In genomic region chr13:105773887-105774538, GRCh38 we compare ENCODE assay signal across 12 cellular contexts.
A peak's percentile ranks its signal among the peaks of the same experiment; 100 is the strongest.
DNase-seq lines count a peak whose midpoint lies in the region; ATAC-seq and TF ChIP-seq lines count a peak whose summit lies in the region.
"Had no signal": no experiment of that assay in that cellular context is flagged by ENCODE, and none has a peak within 500 bp of the region (broad histone marks: within the 10 kb centered on the region; RNA-seq: fewer than 3 reads in every experiment).

No MANE protein-coding gene starts in this region.

- no peaks in the 10 kb centered on the region for H3K36me3 ChIP-seq in KMS-11 (ENCODE audit: insufficient read depth)
- no peaks in the 10 kb centered on the region for H3K36me3 ChIP-seq in kidney epithelial cell (ENCODE audit: control insufficient read depth, insufficient read depth, low read length)
- H3K36me3 ChIP-seq in tibial nerve: no peaks in the 10 kb centered on the region

- no peaks in the 10 kb centered on the region for H4K20me1 ChIP-seq in KMS-11 (ENCODE audit: insufficient read depth)

- TF ChIP-seq EP300 in tibial nerve (IDR thresholded peaks at IDR 0.05): no peak

- H3K9me3 Mint-ChIP-seq in glutamatergic neuron (ENCODE audit: unreplicated experiment): no peaks in the 10 kb centered on the region

- H3K36me3 Mint-ChIP-seq in glutamatergic neuron (ENCODE audit: unreplicated experiment): no peaks in the 10 kb centered on the region
- H3K36me3 Mint-ChIP-seq: activated naive CD8-positive, alpha-beta T cell had no signal

- H3K9me3 ChIP-seq in tibial nerve: no peaks in the 10 kb centered on the region

- peak overlapping the region; percentile 12; the same call in 1 of the 2 replicates for H3K9ac ChIP-seq in KMS-11

- TF ChIP-seq POLR2A in tibial nerve (IDR thresholded peaks at IDR 0.05): no peak

- H3K27me3 Mint-ChIP-seq in glutamatergic neuron (ENCODE audit: unreplicated experiment): no peaks in the 10 kb centered on the region
- H3K27me3 Mint-ChIP-seq: activated naive CD8-positive, alpha-beta T cell had no signal

- no peak for ATAC-seq in HG02623 (IDR thresholded peaks at IDR 0.05; ENCODE audit: unreplicated experiment)

- H3K4me3 Mint-ChIP-seq in glutamatergic neuron (ENCODE audit: unreplicated experiment): no peak overlapping the region
- H3K4me3 Mint-ChIP-seq: activated naive CD8-positive, alpha-beta T cell had no signal

- H3K27ac ChIP-seq in KMS-11 (peak overlapping the region; percentile 33; the same call in 1 of the 2 replicates), tibial nerve (no peak overlapping the region)

- H3K4me2 ChIP-seq in KMS-11: 0 out of 2 replicates have a peak overlapping the region, but pooled peaks have one; percentile 13

- peak overlapping the region; percentile 30 for H2AFZ ChIP-seq in KMS-11 (ENCODE audit: low read depth)

- H3K27me3 ChIP-seq in KMS-11 (ENCODE audit: insufficient read depth, low read depth) (no peaks in the 10 kb centered on the region), kidney epithelial cell (ENCODE audit: control insufficient read depth, insufficient read depth, low read length) (no peaks in the 10 kb centered on the region), tibial nerve (no peaks in the 10 kb centered on the region)

- no peaks in the 10 kb centered on the region for H3K4me1 Mint-ChIP-seq in glutamatergic neuron (ENCODE audit: low read depth, unreplicated experiment)

- TF ChIP-seq CTCF in KMS-11 (conservative IDR thresholded peaks at IDR 0.05; ENCODE audit: low read depth, low read length) (no peak), kidney epithelial cell (IDR thresholded peaks at IDR 0.05; ENCODE audit: insufficient read depth, low read length, poor library complexity, severe bottlenecking) (no peak), glutamatergic neuron (IDR thresholded peaks at IDR 0.05; ENCODE audit: partially characterized antibody, unreplicated experiment) (no peak), tibial nerve (IDR thresholded peaks at IDR 0.05) (no peak)

- no peak overlapping the region for H3K27ac Mint-ChIP-seq in glutamatergic neuron (ENCODE audit: unreplicated experiment)
- H3K27ac Mint-ChIP-seq: activated naive CD8-positive, alpha-beta T cell had no signal

- DNase-seq in DMS153 treated with DMSO at 0.1 percent for 48 hours (lab: John Stamatoyannopoulos, UW; ENCODE audit: unreplicated experiment): peak; percentile 46
- peak; percentile 69 for DNase-seq in SW480 (ENCODE audit: low spot score)
- DNase-seq in kidney epithelial cell (ENCODE audit: low read depth): peak; percentile 89
- no peak for DNase-seq in glutamatergic neuron
- DNase-seq in tibial nerve (ENCODE audit: low spot score in 2 of 2): no peak
- DNase-seq in stimulated activated naive CD4-positive, alpha-beta T cell (lab: John Stamatoyannopoulos, UW): no peak
- DNase-seq: activated CD4-positive, CD25-positive, alpha-beta regulatory T cell; DMS79 treated with DMSO at 0.1 percent for 48 hours; stimulated activated CD4-positive, alpha-beta T cell treated with anti-CD3 and anti-CD28 coated beads, Interleukin-15, amount 100 ng/mL, for 24 hours had no signal

- WGBS in tibial nerve, 2 donors: 55 to 73% methylated on average over 7 of the region's 7 CpGs

- H3K4me3 ChIP-seq in KMS-11 (IDR thresholded peaks at IDR 0.05; ENCODE audit: insufficient read depth, low read depth, low read length) (no peak overlapping the region), kidney epithelial cell (ENCODE audit: low read depth, low read length) (no peak overlapping the region), tibial nerve (no peak overlapping the region)

- no peaks in the 10 kb centered on the region for H3K79me2 ChIP-seq in KMS-11 (ENCODE audit: insufficient read depth, low read depth)

- H3K4me1 ChIP-seq in KMS-11 (ENCODE audit: low read depth, poor library complexity, severe bottlenecking): peaks cover 4% of the 10 kb centered on the region
- no peaks in the 10 kb centered on the region for H3K4me1 ChIP-seq in tibial nerve

Comparison
In these comparisons a context has a peak if more than half of its experiments do, and no peak if none do; other contexts are left out.
1. DNase-seq: peak in DMS153 treated with DMSO at 0.1 percent for 48 hours (single experiment), SW480 (single experiment) and kidney epithelial cell (single experiment); none in glutamatergic neuron (single experiment), tibial nerve (0 of 2) and stimulated activated naive CD4-positive, alpha-beta T cell (0 of 6).